8 cellular contexts compared by ENCODE assay signal in the genomic region with DNA sequence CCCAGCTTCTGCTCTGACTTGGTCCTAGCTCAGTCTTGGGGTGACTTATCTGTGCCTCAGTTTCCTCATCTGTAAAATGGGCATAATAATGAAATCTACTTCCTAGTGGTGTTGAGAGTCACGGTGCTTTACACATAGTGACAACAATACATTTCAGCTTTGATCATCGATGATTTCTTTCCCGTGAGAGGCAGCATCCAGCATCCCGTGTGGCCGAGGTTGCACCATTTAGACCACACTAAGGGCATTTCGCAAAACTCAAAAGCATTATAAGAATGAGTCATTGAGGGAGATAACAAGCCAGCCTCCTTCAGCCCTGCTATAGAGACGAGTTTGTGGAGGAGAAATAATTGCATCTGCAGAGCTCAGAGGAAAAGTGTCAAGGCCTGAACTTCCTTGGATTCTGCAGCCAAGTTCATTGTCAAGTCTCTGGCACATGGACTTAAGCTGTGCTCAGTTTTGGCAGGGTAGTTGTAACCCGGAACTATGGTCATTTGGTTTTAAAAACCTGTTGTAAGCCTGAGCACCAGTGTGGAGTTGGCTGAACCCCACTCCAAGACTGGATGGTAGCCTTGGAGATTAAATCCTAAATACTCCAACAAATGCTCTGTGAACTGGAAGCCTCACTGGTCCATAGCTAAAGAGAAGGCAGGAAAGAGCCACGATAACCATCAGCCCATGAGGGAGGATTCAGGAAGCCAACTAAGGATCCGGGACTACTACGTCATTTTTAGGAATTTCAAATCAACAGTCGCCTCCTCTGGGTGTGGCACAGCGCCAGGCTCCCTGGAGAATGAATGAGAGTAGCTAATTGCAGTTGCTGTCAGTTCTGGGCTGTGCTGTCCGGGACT.
A peak's percentile ranks its signal among the peaks of the same experiment; 100 is the strongest.
DNase-seq lines count a peak whose midpoint lies in the region; ATAC-seq and TF ChIP-seq lines count a peak whose summit lies in the region.

No MANE protein-coding gene starts in this region.

- no peaks in the 10 kb centered on the region for H3K36me3 ChIP-seq in thoracic aorta

- H3K27me3 ChIP-seq in thoracic aorta (replicated peaks; ENCODE audit: insufficient read depth) = no peaks in the 10 kb centered on the region

- DNase-seq in NCI-H345 (lab: John Stamatoyannopoulos, UW) (peak; percentile 33), NCI-H345 treated with DMSO at 0.1 percent for 48 hours (lab: John Stamatoyannopoulos, UW; ENCODE audit: unreplicated experiment) (no peak), astrocyte of the cerebellum (ENCODE audit: low read depth) (peak; percentile 94), iris pigment epithelial cell (ENCODE audit: low read depth) (peak; percentile 97), thoracic aorta (ENCODE audit: low spot score) (peak; percentile 68), DMS53 treated with DMSO at 0.1 percent for 48 hours (lab: John Stamatoyannopoulos, UW; ENCODE audit: unreplicated experiment) (no peak)
- no peak for DNase-seq in stimulated activated CD4-positive, alpha-beta T cell treated with anti-CD3 and anti-CD28 coated beads, Interleukin-2, amount 100 ng/mL, for 24 hours
- DNase-seq in activated naive CD4-positive, alpha-beta T cell treated with Interleukin-2 at 50 U/mL for 16 hours = no peak

- peaks cover 26 to 63% of the 10 kb centered on the region in 2 donors for H3K4me1 ChIP-seq in thoracic aorta (ENCODE audit: control insufficient read depth in 1 of 2, low read depth in 2 of 2)

- peak overlapping the region in 1 of 2 donors; percentile 72 for H3K27ac ChIP-seq in thoracic aorta

- H3K4me3 ChIP-seq in astrocyte of the cerebellum (ENCODE audit: low read depth, low read length) = no peak overlapping the region
- H3K4me3 ChIP-seq in thoracic aorta = peak overlapping the region; percentile 38

- peak; percentile 61 for ATAC-seq in thoracic aorta (ENCODE audit: insufficient number of reproducible peaks, low FRiP score, low read depth)

- H3K9me3 ChIP-seq in thoracic aorta = no peaks in the 10 kb centered on the region

- in situ Hi-C loops in astrocyte of the cerebellum (cut with HindIII; ENCODE audit: low sequenced_read_pairs) = loop anchor here (5.0 kb wide), 1 partner anchor 104 kb away; no protein-coding TSS in a partner anchor

- TF ChIP-seq CTCF in astrocyte of the cerebellum (IDR thresholded peaks at IDR 0.05; ENCODE audit: low read depth, low read length, missing control alignments) (no peak), thoracic aorta (IDR thresholded peaks at IDR 0.05) (no peak)

Comparison
In these comparisons a context has a peak if more than half of its experiments do, and no peak if none do; other contexts are left out.
1. DNase-seq: peak in NCI-H345 (single experiment), astrocyte of the cerebellum (single experiment), iris pigment epithelial cell (single experiment) and thoracic aorta (single experiment); none in NCI-H345 treated with DMSO at 0.1 percent for 48 hours (single experiment), DMS53 treated with DMSO at 0.1 percent for 48 hours (single experiment), stimulated activated CD4-positive, alpha-beta T cell treated with anti-CD3 and anti-CD28 coated beads, Interleukin-2, amount 100 ng/mL, for 24 hours (0 of 2) and activated naive CD4-positive, alpha-beta T cell treated with Interleukin-2 at 50 U/mL for 16 hours (single experiment).